In the genomic region with DNA sequence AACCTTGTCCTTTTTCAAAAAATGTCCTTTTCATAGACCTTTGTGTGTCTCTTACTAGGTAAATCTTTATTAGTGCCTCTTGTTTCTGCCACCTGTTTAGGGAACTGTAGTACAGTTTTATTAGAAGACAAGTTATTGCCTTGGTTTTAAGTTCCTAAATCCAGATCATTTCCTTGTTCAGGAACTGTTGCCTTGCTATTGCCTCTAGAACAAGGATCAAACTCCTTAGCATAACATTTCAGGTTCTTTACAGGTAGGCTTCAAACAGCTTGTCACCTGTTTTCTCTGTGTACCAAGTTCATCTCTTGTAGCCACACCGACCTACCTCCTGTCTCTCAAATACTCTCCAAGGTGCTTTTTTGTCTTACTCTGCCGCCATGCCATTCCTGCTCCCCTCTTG, we compare ENCODE assay signal across 18 cellular contexts.
A peak's percentile ranks its signal among the peaks of the same experiment; 100 is the strongest.
DNase-seq lines count a peak whose midpoint lies in the region; ATAC-seq, FAIRE-seq and TF ChIP-seq lines count a peak whose summit lies in the region.
"Had no signal": no experiment of that assay in that cellular context is flagged by ENCODE, and none has a peak within 500 bp of the region (broad histone marks: within the 10 kb centered on the region; RNA-seq: fewer than 3 reads in every experiment).

No MANE protein-coding gene starts in this region.

- no peaks in the 10 kb centered on the region for H3K27me3 ChIP-seq in GM12878 (replicated peaks in 1 of 2; ENCODE audit: control insufficient read depth in 2 of 2, insufficient read depth in 2 of 2, low read length in 1 of 2)
- no peaks in the 10 kb centered on the region for H3K27me3 ChIP-seq in transverse colon

- no peak for TF ChIP-seq POLR2A in GM12878 (IDR thresholded peaks at IDR 0.05; ENCODE audit: low read depth, low read length)
- no peak for TF ChIP-seq POLR2A in transverse colon (IDR thresholded peaks at IDR 0.05)

- TF ChIP-seq RAD21 in GM12878 (IDR thresholded peaks at IDR 0.05; ENCODE audit: insufficient read depth, low read depth, low read length), result no peak

- RAD21 ChIA-PET in GM12878 (lab: Charles Lee; ENCODE audit: unreplicated experiment), result no interaction called here

- H3K4me1 ChIP-seq in GM12878 (ENCODE audit: control insufficient read depth, insufficient read depth, low read length), result no peaks in the 10 kb centered on the region
- H3K4me1 ChIP-seq in transverse colon, result peaks cover 0 to 48% (median 15%) of the 10 kb centered on the region in 4 donors
- H3K4me1 ChIP-seq: Caco-2 had no signal

- no peaks in the 10 kb centered on the region for H4K20me1 ChIP-seq in GM12878 (ENCODE audit: control insufficient read depth, insufficient read depth)

- intact Hi-C loops in GM12878 (cut with micrococcal nuclease; ENCODE audit: unreplicated experiment) (no loop called here), left colon (cut with DNase I, micrococcal nuclease) (no loop called here), transverse colon (cut with DNase I; ENCODE audit: low total_unique reads) (no loop called here)

- no peaks in the 10 kb centered on the region; a peak in 1 of 4 replicates for H3K36me3 ChIP-seq in GM12878 (ENCODE audit: control insufficient read depth in 2 of 2, insufficient read depth in 2 of 2, low read length in 1 of 2)
- no peaks in the 10 kb centered on the region for H3K36me3 ChIP-seq in transverse colon
- H3K36me3 ChIP-seq: HAP-1 had no signal

- H3K4me1 Mint-ChIP-seq in nephron progenitor cell, result no peaks in the 10 kb centered on the region
- H3K4me1 Mint-ChIP-seq in stimulated activated naive CD8-positive, alpha-beta T cell treated with anti-CD3 and anti-CD28 coated beads, Interleukin-15, amount 100 ng/mL, for 72 hours, result peaks cover 6% of the 10 kb centered on the region

- SMC1A ChIA-PET in GM12878 (lab: Charles Lee; ENCODE audit: uncharacterized antibody, unreplicated experiment), result no interaction called here

- TF ChIP-seq CTCF in GM12878 (IDR thresholded peaks at IDR 0.05 in 2 of 3, conservative IDR thresholded peaks at IDR 0.05 in 1 of 3; ENCODE audit: control insufficient read depth in 2 of 3, extremely low read depth in 1 of 3, insufficient read depth in 1 of 3, low read depth in 3 of 3, low read length in 3 of 3) (no peak), nephron progenitor cell (IDR thresholded peaks at IDR 0.05) (no peak), transverse colon (IDR thresholded peaks at IDR 0.05) (no peak)

- H3K4me3 ChIP-seq in GM12878 (no peak overlapping the region), transverse colon (no peak overlapping the region)
- H3K4me3 ChIP-seq: HAP-1 had no signal

- no peak overlapping the region for H2AFZ ChIP-seq in GM12878 (ENCODE audit: control insufficient read depth, low read depth, low read length)

- H3K27me3 Mint-ChIP-seq in nephron progenitor cell (ENCODE audit: low read depth, poor library complexity), result no peaks in the 10 kb centered on the region
- no peaks in the 10 kb centered on the region for H3K27me3 Mint-ChIP-seq in stimulated activated naive CD8-positive, alpha-beta T cell treated with anti-CD3 and anti-CD28 coated beads, Interleukin-15, amount 100 ng/mL, for 72 hours

- no peak for ATAC-seq in GM12878
- peak; percentile 89 for ATAC-seq in left colon
- ATAC-seq in stimulated activated naive CD8-positive, alpha-beta T cell treated with anti-CD3 and anti-CD28 coated beads, Interleukin-15, amount 100 ng/mL, for 72 hours, result no peak
- ATAC-seq in GM19455 (IDR thresholded peaks at IDR 0.05; ENCODE audit: unreplicated experiment), result no peak
- ATAC-seq: CD8-positive, alpha-beta T cell had no signal

- no peak overlapping the region for H3K4me3 Mint-ChIP-seq in nephron progenitor cell
- H3K4me3 Mint-ChIP-seq in stimulated activated naive CD8-positive, alpha-beta T cell treated with anti-CD3 and anti-CD28 coated beads, Interleukin-15, amount 100 ng/mL, for 72 hours, result no peak overlapping the region
- H3K4me3 Mint-ChIP-seq: CD8-positive, alpha-beta T cell; HFFc6 had no signal

- TF ChIP-seq EP300 in GM12878 (IDR thresholded peaks at IDR 0.05; ENCODE audit: borderline replicate concordance in 1 of 2, control insufficient read depth in 1 of 2, low read depth in 2 of 2, low read length in 2 of 2) (no peak), transverse colon (IDR thresholded peaks at IDR 0.05; ENCODE audit: low read depth) (no peak)

- peak overlapping the region; percentile 57 for H3K27ac Mint-ChIP-seq in nephron progenitor cell
- no peak overlapping the region for H3K27ac Mint-ChIP-seq in stimulated activated naive CD8-positive, alpha-beta T cell treated with anti-CD3 and anti-CD28 coated beads, Interleukin-15, amount 100 ng/mL, for 72 hours
- H3K27ac Mint-ChIP-seq: HFFc6 had no signal

- POLR2A ChIA-PET in GM12878 (lab: Charles Lee), result no interaction called here

- no peak overlapping the region for H3K9ac ChIP-seq in GM12878 (ENCODE audit: control insufficient read depth, insufficient read depth, low read length)

- BruUV-seq in GM12878 (replicated peaks; lab: Mats Ljungman, UMichigan), result no TSS peak

- CTCF ChIA-PET in GM12878 (lab: Yijun Ruan, JAX), result interaction anchor here (1.1 kb wide), 1 partner anchor 131 kb away, joined by 3 read pairs; no protein-coding TSS in a partner anchor

- no peaks in the 10 kb centered on the region for H3K79me2 ChIP-seq in GM12878 (ENCODE audit: control insufficient read depth, insufficient read depth, low read length)

- FAIRE-seq in GM12878 (lab: Jason Lieb, UNC), result peak; percentile 65
- FAIRE-seq: G401.6, GM19239, H54 had no signal

- in situ Hi-C loops in GM12878 (cut with MboI), result no loop called here
- in situ Hi-C loops in transverse colon (cut with MboI; ENCODE audit: low pct_ligation_motif_present in 1 of 4, low pct_unique_long_range_greater_than_20kb in 1 of 4, low sequenced_read_pairs in 3 of 4), result no loop called here

- H3K9me3 ChIP-seq in GM12878 (replicated peaks; ENCODE audit: control insufficient read depth, insufficient read depth, low read length) (no peaks in the 10 kb centered on the region), transverse colon (no peaks in the 10 kb centered on the region)
- H3K9me3 ChIP-seq: Caco-2, HAP-1 had no signal

- no peak overlapping the region for H3K27ac ChIP-seq in GM12878 (ENCODE audit: control insufficient read depth, insufficient read depth)
- peak overlapping the region; percentile 38 to 75 (median 67) for H3K27ac ChIP-seq in transverse colon

- WGBS in GM12878 (ENCODE audit: insufficient coverage, insufficient replicate concordance, low lambda C conversion rate, missing lambda C conversion rate), result 100% methylated on average over 2 of the region's 2 CpGs
- 85% methylated on average over 2 of the region's 2 CpGs; no CpG with 5 or more reads in 1 of the 2 donors for WGBS in transverse colon (ENCODE audit: low coverage in 1 of 2), 2 donors

- peaks cover 8% of the 10 kb centered on the region for H3K36me3 Mint-ChIP-seq in nephron progenitor cell (ENCODE audit: low read depth)

- DNase-seq in GM12878 (ENCODE audit: low read depth, low spot score) (no peak), left colon (no peak), nephron progenitor cell (no peak), transverse colon (no peak), epidermal melanocyte (ENCODE audit: insufficient read length, low spot score) (no peak)
- DNase-seq in stimulated activated naive CD8-positive, alpha-beta T cell treated with anti-CD3 and anti-CD28 coated beads, Interleukin-15, amount 100 ng/mL, for 72 hours, result no peak
- DNase-seq: C1 segment of cervical spinal cord; Caco-2; CD8-positive, alpha-beta T cell; DMS153; DND-41; GOT3; HFFc6 had no signal

- H3K4me2 ChIP-seq in GM12878 (ENCODE audit: control insufficient read depth, insufficient read depth), result no peak overlapping the region

- H3K9me3 Mint-ChIP-seq in nephron progenitor cell, result no peaks in the 10 kb centered on the region
- no peaks in the 10 kb centered on the region for H3K9me3 Mint-ChIP-seq in stimulated activated naive CD8-positive, alpha-beta T cell treated with anti-CD3 and anti-CD28 coated beads, Interleukin-15, amount 100 ng/mL, for 72 hours
- H3K9me3 Mint-ChIP-seq: CD8-positive, alpha-beta T cell; HFFc6 had no signal

TF ChIP-seq in GM12878, 131 proteins besides CTCF, POLR2A, EP300 and RAD21 (continues in another document):
- TF ChIP-seq ZNF622 (IDR thresholded peaks at IDR 0.05) (no peak), SPI1 (IDR thresholded peaks at IDR 0.05; ENCODE audit: borderline replicate concordance, insufficient read depth, low read depth, low read length) (no peak), ESRRA (IDR thresholded peaks at IDR 0.05; ENCODE audit: low read length) (no peak)
- TF ChIP-seq, protein P1, sequence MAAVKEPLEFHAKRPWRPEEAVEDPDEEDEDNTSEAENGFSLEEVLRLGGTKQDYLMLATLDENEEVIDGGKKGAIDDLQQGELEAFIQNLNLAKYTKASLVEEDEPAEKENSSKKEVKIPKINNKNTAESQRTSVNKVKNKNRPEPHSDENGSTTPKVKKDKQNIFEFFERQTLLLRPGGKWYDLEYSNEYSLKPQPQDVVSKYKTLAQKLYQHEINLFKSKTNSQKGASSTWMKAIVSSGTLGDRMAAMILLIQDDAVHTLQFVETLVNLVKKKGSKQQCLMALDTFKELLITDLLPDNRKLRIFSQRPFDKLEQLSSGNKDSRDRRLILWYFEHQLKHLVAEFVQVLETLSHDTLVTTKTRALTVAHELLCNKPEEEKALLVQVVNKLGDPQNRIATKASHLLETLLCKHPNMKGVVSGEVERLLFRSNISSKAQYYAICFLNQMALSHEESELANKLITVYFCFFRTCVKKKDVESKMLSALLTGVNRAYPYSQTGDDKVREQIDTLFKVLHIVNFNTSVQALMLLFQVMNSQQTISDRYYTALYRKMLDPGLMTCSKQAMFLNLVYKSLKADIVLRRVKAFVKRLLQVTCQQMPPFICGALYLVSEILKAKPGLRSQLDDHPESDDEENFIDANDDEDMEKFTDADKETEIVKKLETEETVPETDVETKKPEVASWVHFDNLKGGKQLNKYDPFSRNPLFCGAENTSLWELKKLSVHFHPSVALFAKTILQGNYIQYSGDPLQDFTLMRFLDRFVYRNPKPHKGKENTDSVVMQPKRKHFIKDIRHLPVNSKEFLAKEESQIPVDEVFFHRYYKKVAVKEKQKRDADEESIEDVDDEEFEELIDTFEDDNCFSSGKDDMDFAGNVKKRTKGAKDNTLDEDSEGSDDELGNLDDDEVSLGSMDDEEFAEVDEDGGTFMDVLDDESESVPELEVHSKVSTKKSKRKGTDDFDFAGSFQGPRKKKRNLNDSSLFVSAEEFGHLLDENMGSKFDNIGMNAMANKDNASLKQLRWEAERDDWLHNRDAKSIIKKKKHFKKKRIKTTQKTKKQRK (IDR thresholded peaks at IDR 0.05; ENCODE audit: low read depth, low read length), result no peak
